In genomic region chr17:80792373-80792781, GRCh38 we compare ENCODE assay signal across 10 cellular contexts.
DNase-seq lines count a peak whose midpoint lies in the region; ATAC-seq, FAIRE-seq and TF ChIP-seq lines count a peak whose summit lies in the region.
"Had no signal": no experiment of that assay in that cellular context is flagged by ENCODE, and none has a peak within 500 bp of the region (broad histone marks: within the 10 kb centered on the region; RNA-seq: fewer than 3 reads in every experiment).

No MANE protein-coding gene starts in this region.

- CTCF ChIA-PET in K562 (lab: Yijun Ruan, JAX; ENCODE audit: low intra/inter-chr PET ratio): no interaction called here

- H3K9me3 ChIP-seq in right atrium auricular region (no peaks in the 10 kb centered on the region), K562 (replicated peaks; ENCODE audit: control insufficient read depth, insufficient read depth, low read depth, low read length) (no peaks in the 10 kb centered on the region; the same call in 1 of the 2 replicates), vagina (no peaks in the 10 kb centered on the region)

- H3K27ac ChIP-seq in right atrium auricular region (peak overlapping the region; percentile 44 to 53), K562 (ENCODE audit: extremely low read depth, low read depth, low read length) (peak overlapping the region; percentile 78; the same call in 2 of the 3 replicates), vagina (peak overlapping the region; percentile 82)
- H3K27ac ChIP-seq: BLaER1 had no signal

- peak overlapping the region; percentile 76 for H3K4me2 ChIP-seq in K562 (ENCODE audit: insufficient read depth, low read length)

- peak overlapping the region; percentile 53 to 77; a peak in 2 of 4 replicates for H3K9ac ChIP-seq in K562 (ENCODE audit: insufficient read depth in 1 of 2, low read depth in 2 of 2, low read length in 2 of 2)
- H3K9ac ChIP-seq: BLaER1 had no signal

- in situ Hi-C loops in K562 (cut with MboI): no loop called here

- no peaks in the 10 kb centered on the region for H3K27me3 ChIP-seq in right atrium auricular region
- no peaks in the 10 kb centered on the region for H3K27me3 ChIP-seq in K562 (ENCODE audit: control insufficient read depth in 2 of 2, insufficient read depth in 2 of 2, low read length in 2 of 2)
- H3K27me3 ChIP-seq in vagina: no peaks in the 10 kb centered on the region
- H3K27me3 ChIP-seq: BLaER1 had no signal

- no peak for DNase-seq in right atrium auricular region (ENCODE audit: low spot score)
- no peak for DNase-seq in Right ventricle myocardium inferior (ENCODE audit: missing footprints)
- DNase-seq in K562 (ENCODE audit: extremely low read depth in 1 of 4, low spot score in 3 of 4): no peak
- DNase-seq in mesenteric fat pad (ENCODE audit: low spot score): peak; percentile 62
- DNase-seq in vagina (ENCODE audit: extremely low spot score in 2 of 2): peak in 1 of 2 donors; percentile 83
- DNase-seq in DMS 273 treated with DMSO at 0.1 percent for 48 hours (lab: John Stamatoyannopoulos, UW): no peak
- no peak for DNase-seq in NCI-H2107 (lab: John Stamatoyannopoulos, UW)
- DNase-seq: activated B cell treated with CpG ODN at 0.5 μM for 24 hours had no signal

- no peaks in the 10 kb centered on the region for H4K20me1 ChIP-seq in K562 (replicated peaks; ENCODE audit: control insufficient read depth, insufficient read depth, low read length)

- H3K4me3 ChIP-seq in right atrium auricular region: no peak overlapping the region
- H3K4me3 ChIP-seq in K562: no peak overlapping the region
- H3K4me3 ChIP-seq in vagina: no peak overlapping the region
- H3K4me3 ChIP-seq: BLaER1 had no signal

- no peaks in the 10 kb centered on the region for H3K36me3 ChIP-seq in right atrium auricular region
- peaks cover 18% of the 10 kb centered on the region; the same call in 2 of the 3 replicates for H3K36me3 ChIP-seq in K562 (ENCODE audit: control insufficient read depth, insufficient read depth, low read length)
- no peaks in the 10 kb centered on the region for H3K36me3 ChIP-seq in vagina

- TF ChIP-seq CTCF in right atrium auricular region (IDR thresholded peaks at IDR 0.05) (no peak), K562 (IDR thresholded peaks at IDR 0.05 in 2 of 3, conservative IDR thresholded peaks at IDR 0.05 in 1 of 3; ENCODE audit: insufficient read depth in 2 of 3, low read depth in 1 of 3, low read length in 3 of 3) (no peak), vagina (IDR thresholded peaks at IDR 0.05) (no peak)

- H3K9me1 ChIP-seq in K562 (ENCODE audit: control insufficient read depth, insufficient read depth, low read length): peaks cover 6% of the 10 kb centered on the region

- intact Hi-C loops in Right ventricle myocardium inferior (cut with DNase I): loop anchor here (10.0 kb wide), 1 partner anchor 248 kb away; the partner anchor contains the start of gene RPTOR
- intact Hi-C loops in K562 (cut with micrococcal nuclease): no loop called here
- intact Hi-C loops in vagina (cut with DNase I): no loop called here

- ATAC-seq in Right ventricle myocardium inferior (no peak), K562 (peak; percentile 54), GM21619 (IDR thresholded peaks at IDR 0.05; ENCODE audit: unreplicated experiment) (no peak)

- TF ChIP-seq RAD21 in K562 (CRISPR knock-in tag; conservative IDR thresholded peaks at IDR 0.05 in 1 of 2, IDR thresholded peaks at IDR 0.05 in 1 of 2): no peak

- peak; percentile 52 for FAIRE-seq in K562 (lab: Jason Lieb, UNC)

- H2AFZ ChIP-seq in K562 (ENCODE audit: low read depth, low read length): peak overlapping the region; percentile 78; the same call in 1 of the 2 replicates

- H3K4me1 ChIP-seq in right atrium auricular region (peaks cover 0 to 47% of the 10 kb centered on the region in 2 donors), K562 (replicated peaks in 1 of 2; ENCODE audit: control insufficient read depth in 2 of 2, insufficient read depth in 2 of 2, low read length in 2 of 2) (peaks cover 17 to 24% of the 10 kb centered on the region in 2 experiments), vagina (peaks cover 51% of the 10 kb centered on the region)

- WGBS in K562 (ENCODE audit: insufficient coverage, low coverage, missing lambda C conversion rate): 46% methylated on average over 10 of the region's 10 CpGs

- no peak for TF ChIP-seq POLR2A in K562 (conservative IDR thresholded peaks at IDR 0.05)
- TF ChIP-seq POLR2A in vagina (IDR thresholded peaks at IDR 0.05): no peak

- POLR2A ChIA-PET in K562 (lab: Yijun Ruan, JAX): interaction anchor here (0.7 to 1.0 kb wide), 2 partner anchors 11 to 21 kb away, joined by 3 read pairs; no protein-coding TSS in a partner anchor

- no peak for TF ChIP-seq EP300 in K562 (IDR thresholded peaks at IDR 0.05; ENCODE audit: low read length)

- peaks cover 4% of the 10 kb centered on the region; the same call in 1 of the 3 replicates for H3K79me2 ChIP-seq in K562 (ENCODE audit: control insufficient read depth, insufficient read depth, low read length)

- BruUV-seq in K562 (replicated peaks; lab: Mats Ljungman, UMichigan): no TSS peak

TF ChIP-seq in K562, 482 proteins besides CTCF, POLR2A, EP300 and RAD21:
- TF ChIP-seq ZNF347 (CRISPR knock-in tag; IDR thresholded peaks at IDR 0.05; ENCODE audit: low read depth) (no peak), FOSL1 (tag; conservative IDR thresholded peaks at IDR 0.05) (0 out of 2 replicates have a peak, but pooled peaks have one; percentile 84), ATF1 (CRISPR knock-in tag; IDR thresholded peaks at IDR 0.05) (no peak), ATF1 (tag; IDR thresholded peaks at IDR 0.05) (peak; percentile 2; the same call in 1 of the 2 replicates), ZNF175 (CRISPR knock-in tag; IDR thresholded peaks at IDR 0.05; ENCODE audit: low read depth) (peak; percentile 2; the same call in 1 of the 2 replicates), ATF7 (IDR thresholded peaks at IDR 0.05) (0 out of 2 replicates have a peak, but pooled peaks have one; percentile 5), U2AF2 (optimal IDR thresholded peaks at IDR 0.05; ENCODE audit: low read depth, low read length) (no peak)
